ENCODE assay signal across 8 cellular contexts in genomic region chr14:52920411-52920810, GRCh38. TPM values are rescaled to one million over a fixed set of nuclear protein-coding genes. Genes with fewer than 3 reads are reported as not detected.
DNase-seq lines count a peak whose midpoint lies in the region; ATAC-seq, FAIRE-seq and TF ChIP-seq lines count a peak whose summit lies in the region.
"Not testable (repeated sequence)": the region's sequence is repeated elsewhere in the genome, so short reads cannot be mapped to it uniquely, and the experiment has no call there.

No MANE protein-coding gene starts in this region.

- peaks cover 4 to 63% of the 10 kb centered on the region in 2 experiments; a peak in 3 of 4 replicates for H3K79me1 ChIP-seq in IMR-90 (ENCODE audit: low read depth in 1 of 2, low read length in 2 of 2)

- ATAC-seq in IMR-90 (ENCODE audit: low read depth); natural killer cell: not testable (repeated sequence)

- not testable (repeated sequence) for H4K91ac ChIP-seq in IMR-90 (ENCODE audit: insufficient read depth, low read depth, low read length)

- not testable (repeated sequence) for H3K9me3 Mint-ChIP-seq in natural killer cell

- peak overlapping the region; percentile 93 for H3K27ac Mint-ChIP-seq in natural killer cell

- H4K5ac ChIP-seq in IMR-90 (ENCODE audit: low read depth, low read length): not testable (repeated sequence)

- H2AK5ac ChIP-seq in IMR-90 (ENCODE audit: low read depth, low read length): peak overlapping the region; percentile 69; the same call in 1 of the 2 replicates

- peaks cover 58 to 69% of the 10 kb centered on the region in 2 donors for H3K4me1 Mint-ChIP-seq in natural killer cell

- peaks cover 32% of the 10 kb centered on the region for H3K9me1 ChIP-seq in IMR-90 (ENCODE audit: insufficient read depth, low read length)
- H3K9me1 ChIP-seq in endothelial cell of umbilical vein (replicated peaks; ENCODE audit: control insufficient read depth, extremely low read depth, insufficient read depth, low read length): not testable (repeated sequence)

- H2BK20ac ChIP-seq in IMR-90 (ENCODE audit: low read depth, low read length): not testable (repeated sequence)

- not testable (repeated sequence) for H4K20me1 ChIP-seq in BLaER1 treated with 17β-estradiol and CSF1 and Interleukin-3, amounts not matched to agents 10 nM and 100 nM; endothelial cell of umbilical vein (replicated peaks; ENCODE audit: control insufficient read depth, extremely low read depth, insufficient read depth, low read length)
- peaks cover 95% of the 10 kb centered on the region for H4K20me1 ChIP-seq in IMR-90 (ENCODE audit: insufficient read depth, low read length)

- H3K36me3 Mint-ChIP-seq in natural killer cell: not testable (repeated sequence)

- H3K14ac ChIP-seq in IMR-90 (replicated peaks; ENCODE audit: low read depth, low read length): peak overlapping the region; percentile 50

- 0 out of 3 replicates have a peak overlapping the region, but pooled peaks have one; percentile 10 for H2BK15ac ChIP-seq in IMR-90 (ENCODE audit: low read depth, low read length)

- FAIRE-seq in endothelial cell of umbilical vein (lab: Jason Lieb, UNC): not testable (repeated sequence)

- not testable (repeated sequence) for H3K56ac ChIP-seq in IMR-90 (ENCODE audit: extremely low read depth, insufficient read depth, low read length)

- POLR2A ChIA-PET in IMR-90 (lab: Charles Lee; ENCODE audit: unreplicated experiment): not testable (repeated sequence)
- POLR2A ChIA-PET in endothelial cell of umbilical vein (lab: Charles Lee): interaction anchor here (0.7 kb wide), 1 partner anchor 1262 kb away, joined by 4 read pairs; no protein-coding TSS in a partner anchor

- CTCF ChIA-PET in IMR-90 (lab: Yijun Ruan, JAX): interaction anchor here (0.6 to 1.1 kb wide), 3 partner anchors 15 to 541 kb away, joined by 3 to 5 read pairs (median 3); no protein-coding TSS in a partner anchor
- CTCF ChIA-PET in endothelial cell of umbilical vein (lab: Charles Lee): interaction anchor here (0.6 to 2.7 kb wide), 7 partner anchors 14 to 95 kb away, joined by 3 to 11 read pairs (median 5); no protein-coding TSS in a partner anchor

- not testable (repeated sequence) for TF ChIP-seq RAD21 in IMR-90 (IDR thresholded peaks at IDR 0.05; ENCODE audit: low read length)

- not testable (repeated sequence) for H3K36me3 ChIP-seq in BLaER1 treated with 17β-estradiol and CSF1 and Interleukin-3, amounts not matched to agents 10 nM and 100 nM; endothelial cell of umbilical vein (ENCODE audit: control insufficient read depth in 2 of 2, extremely low read depth in 1 of 2, insufficient read depth in 2 of 2, low read length in 2 of 2); thyroid gland
- H3K36me3 ChIP-seq in IMR-90 (ENCODE audit: control insufficient read depth, insufficient read depth, low read length): peaks cover 14% of the 10 kb centered on the region
- peaks cover 0 to 19% (median 0%) of the 10 kb centered on the region in 4 donors for H3K36me3 ChIP-seq in sigmoid colon

- H3K79me2 ChIP-seq in endothelial cell of umbilical vein (ENCODE audit: control insufficient read depth, insufficient read depth, low read length): peaks cover 85% of the 10 kb centered on the region

- H3K4me3 Mint-ChIP-seq in natural killer cell: not testable (repeated sequence)

- not testable (repeated sequence) for H2AK9ac ChIP-seq in IMR-90 (replicated peaks; ENCODE audit: low read depth, low read length, poor library complexity)

- WGBS in IMR-90 (ENCODE audit: extremely low coverage in 2 of 2, insufficient read length in 1 of 2), 2 experiments: 100% methylated on average over 2 of the region's 5 CpGs; no CpG with 5 or more reads in 1 of the 2 experiments
- 82 to 85% methylated on average over 5 of the region's 5 CpGs for WGBS in sigmoid colon, 2 donors
- 87 to 88% methylated on average over 5 of the region's 5 CpGs for WGBS in thyroid gland, 2 donors

- TF ChIP-seq EP300 in sigmoid colon (IDR thresholded peaks at IDR 0.05): not testable (repeated sequence)

- H2AFZ ChIP-seq in IMR-90 (replicated peaks; ENCODE audit: low read length, poor library complexity); endothelial cell of umbilical vein (ENCODE audit: low read depth, low read length): not testable (repeated sequence)

- not testable (repeated sequence) for H3K9ac ChIP-seq in BLaER1 treated with 17β-estradiol and CSF1 and Interleukin-3, amounts not matched to agents 10 nM and 100 nM; IMR-90 (ENCODE audit: low read depth, low read length); endothelial cell of umbilical vein (replicated peaks; ENCODE audit: extremely low read depth, insufficient read depth, low read length)

- TF ChIP-seq POLR2A in IMR-90 (IDR thresholded peaks at IDR 0.05; ENCODE audit: low read depth, low read length); endothelial cell of umbilical vein (IDR thresholded peaks at IDR 0.05; ENCODE audit: low read depth, low read length); sigmoid colon (IDR thresholded peaks at IDR 0.05); thyroid gland (IDR thresholded peaks at IDR 0.05): not testable (repeated sequence)

- peak overlapping the region; percentile 62 for H2BK5ac ChIP-seq in IMR-90 (ENCODE audit: low read depth, low read length, poor library complexity, severe bottlenecking)

- not testable (repeated sequence) for H3K4me3 ChIP-seq in BLaER1 treated with 17β-estradiol and CSF1 and Interleukin-3, amounts not matched to agents 10 nM and 100 nM; IMR-90 (ENCODE audit: insufficient read depth, low read depth, low read length); endothelial cell of umbilical vein (replicated peaks in 1 of 3; ENCODE audit: insufficient read depth in 1 of 3, low read depth in 1 of 3, low read length in 3 of 3); sigmoid colon; thyroid gland (replicated peaks in 1 of 3)

- dilution Hi-C loops in IMR-90 (cut with HindIII; ENCODE audit: low sequenced_read_pairs, unreplicated experiment); endothelial cell of umbilical vein (cut with MboI; ENCODE audit: extremely low pct_ligation_motif_present, low sequenced_read_pairs): not testable (repeated sequence)

- H3K18ac ChIP-seq in IMR-90 (ENCODE audit: low read depth, low read length): peak overlapping the region; percentile 7

- intact Hi-C loops in IMR-90 (cut with micrococcal nuclease): loop anchor here (5.0 kb wide), 1 partner anchor 43 kb away; no protein-coding TSS in a partner anchor
- intact Hi-C loops in endothelial cell of umbilical vein (cut with micrococcal nuclease); natural killer cell (cut with micrococcal nuclease); sigmoid colon (cut with DNase I); thyroid gland (cut with DNase I): not testable (repeated sequence)

- H3K9me3 ChIP-seq in BLaER1 treated with 17β-estradiol and CSF1 and Interleukin-3, amounts not matched to agents 10 nM and 100 nM (replicated peaks in 1 of 11); IMR-90 (ENCODE audit: control insufficient read depth, insufficient read depth, low read length); endothelial cell of umbilical vein (replicated peaks; ENCODE audit: control insufficient read depth, insufficient read depth, low read length); sigmoid colon; thyroid gland: not testable (repeated sequence)

- in situ Hi-C loops in IMR-90 (cut with MboI; ENCODE audit: low sequenced_read_pairs): not testable (repeated sequence)

- H2BK120ac ChIP-seq in IMR-90 (ENCODE audit: low read depth, low read length): not testable (repeated sequence)

- peak overlapping the region in 6 of 11 experiments; percentile 49 to 88 (median 84); a peak in 4 of 22 replicates for H3K4me2 ChIP-seq in BLaER1 treated with 17β-estradiol and CSF1 and Interleukin-3, amounts not matched to agents 10 nM and 100 nM
- peak overlapping the region; percentile 25 for H3K4me2 ChIP-seq in IMR-90 (ENCODE audit: low read depth, low read length)
- H3K4me2 ChIP-seq in endothelial cell of umbilical vein (ENCODE audit: insufficient read depth, low read length): not testable (repeated sequence)

- not testable (repeated sequence) for H3K23ac ChIP-seq in IMR-90 (ENCODE audit: low read depth, low read length)

- H3K27me3 Mint-ChIP-seq in natural killer cell (ENCODE audit: low read depth in 2 of 2): not testable (repeated sequence)

- not testable (repeated sequence) for BruUV-seq in IMR-90 (replicated peaks; lab: Mats Ljungman, UMichigan); endothelial cell of umbilical vein (replicated peaks; lab: Mats Ljungman, UMichigan)

- H3K27me3 ChIP-seq in BLaER1 treated with 17β-estradiol and CSF1 and Interleukin-3, amounts not matched to agents 10 nM and 100 nM; IMR-90 (ENCODE audit: control insufficient read depth, insufficient read depth, low read length); endothelial cell of umbilical vein (ENCODE audit: control insufficient read depth in 2 of 2, insufficient read depth in 2 of 2, low read length in 2 of 2); sigmoid colon; thyroid gland: not testable (repeated sequence)

- H3K27ac ChIP-seq in BLaER1 treated with 17β-estradiol and CSF1 and Interleukin-3, amounts not matched to agents 10 nM and 100 nM: peak overlapping the region in 3 of 11 experiments; percentile 30 to 86 (median 85); a peak in 3 of 22 replicates
- H3K27ac ChIP-seq in IMR-90 (ENCODE audit: insufficient read depth, low read length) (peak overlapping the region; percentile 56; the same call in 1 of the 2 replicates), VCaP (peak overlapping the region; percentile 66), endothelial cell of umbilical vein (ENCODE audit: insufficient read depth, low read depth, low read length) (peak overlapping the region; percentile 91), sigmoid colon (peak overlapping the region; percentile 16 to 68 (median 59)), thyroid gland (peak overlapping the region in 1 of 3 donors; percentile 23)

- peaks cover 24 to 53% (median 43%) of the 10 kb centered on the region in 10 experiments for H3K4me1 ChIP-seq in BLaER1 treated with 17β-estradiol and CSF1 and Interleukin-3, amounts not matched to agents 10 nM and 100 nM
- H3K4me1 ChIP-seq in IMR-90 (ENCODE audit: control insufficient read depth, insufficient read depth, low read length) (peaks cover 26% of the 10 kb centered on the region), endothelial cell of umbilical vein (ENCODE audit: control insufficient read depth, extremely low read depth, insufficient read depth, low read length) (peaks cover 41% of the 10 kb centered on the region), sigmoid colon (peaks cover 0 to 91% (median 86%) of the 10 kb centered on the region in 4 donors), thyroid gland (peaks cover 44 to 63% of the 10 kb centered on the region in 2 donors)

- H4K8ac ChIP-seq in IMR-90 (ENCODE audit: low read depth in 2 of 2, low read length in 2 of 2): not testable (repeated sequence)

- not testable (repeated sequence) for DNase-seq in IMR-90; endothelial cell of umbilical vein (ENCODE audit: low read depth, low spot score); natural killer cell; sigmoid colon
- peak; percentile 32 for DNase-seq in kidney glomerular epithelial cell (lab: John Stamatoyannopoulos, UW)
- DNase-seq in thyroid gland: peak; percentile 30 to 53

- H3K4ac ChIP-seq in IMR-90 (ENCODE audit: low read depth, low read length): peak overlapping the region; percentile 53

- not testable (repeated sequence) for TF ChIP-seq CTCF in IMR-90 (conservative IDR thresholded peaks at IDR 0.05; ENCODE audit: low read depth, low read length); VCaP (conservative IDR thresholded peaks at IDR 0.05); endothelial cell of umbilical vein (IDR thresholded peaks at IDR 0.05; ENCODE audit: extremely low read depth in 1 of 2, insufficient read depth in 1 of 2, low read depth in 1 of 2, low read length in 2 of 2); natural killer cell (IDR thresholded peaks at IDR 0.05); sigmoid colon (IDR thresholded peaks at IDR 0.05); thyroid gland (IDR thresholded peaks at IDR 0.05)

RNA-seq across cellular contexts. Expression of gene FERMT2, which starts 30.4 kb away (rescaled TPM):
- total RNA-seq in IMR-90 (2012; rRNA removed): 217 and 229 TPM in 2 replicates
- polyA plus RNA-seq in IMR-90 (2012; rRNA removed): 122 and 131 TPM in 2 replicates
- polyA plus RNA-seq in IMR-90 (2012; cell fraction: cytosol; rRNA removed): 36.4 and 49.9 TPM in 2 replicates
- polyA plus RNA-seq in IMR-90 (2012; cell fraction: nucleus; rRNA removed; ENCODE audit: low replicate concordance): 27.9 and 176 TPM in 2 replicates
- 108 and 113 TPM in 2 replicates for total RNA-seq in endothelial cell of umbilical vein
- 45.8 and 58.7 TPM in 2 replicates for polyA plus RNA-seq in endothelial cell of umbilical vein
- polyA plus RNA-seq in endothelial cell of umbilical vein (2011; cell fraction: cytosol; rRNA removed): 80.7 and 86.2 TPM in 2 replicates
- polyA plus RNA-seq in endothelial cell of umbilical vein (2011; cell fraction: nucleus; rRNA removed): 120 and 122 TPM in 2 replicates
- 54.9 and 72.5 TPM in 2 replicates for polyA plus RNA-seq in endothelial cell of umbilical vein (2012)
- polyA minus RNA-seq in endothelial cell of umbilical vein: 56.4 and 78.9 TPM in 2 replicates
- polyA minus RNA-seq in endothelial cell of umbilical vein (2011; cell fraction: cytosol; rRNA and poly(A)+ RNA removed): 67.2 TPM
- polyA minus RNA-seq in endothelial cell of umbilical vein (2011; cell fraction: nucleus; rRNA and poly(A)+ RNA removed): 60.6 and 82.6 TPM in 2 replicates
- total RNA-seq in natural killer cell: 1 to 10 TPM in 1 of 3 donors, under 1 TPM in 2; 0.58 to 1.7 (median 0.92) TPM
- 100 to 1,000 TPM; 278 to 317 (median 297) TPM for total RNA-seq in sigmoid colon
- 10 to 100 TPM in 2 of 3 donors, 1 to 10 TPM in 1; 3.0 to 21.9 (median 13.8) TPM for polyA plus RNA-seq in sigmoid colon
- total RNA-seq in thyroid gland: 10 to 100 TPM; 57.1 to 98.5 (median 74.2) TPM

Comparison
In these comparisons a context has a peak if more than half of its experiments do, and no peak if none do; other contexts are left out.
1. RNA of gene FERMT2, which starts 30.4 kb away (total RNA-seq): 278 to 317 TPM in sigmoid colon, 217 to 229 TPM in IMR-90, 108 to 113 TPM in endothelial cell of umbilical vein and 57.1 to 98.5 TPM in thyroid gland; 0.58 to 1.7 TPM in natural killer cell; every median in the first group is over 10 times any median in the second.